16 cellular contexts compared by ENCODE assay signal in genomic region chr5:89105171-89105695, GRCh38.
DNase-seq lines count a peak whose midpoint lies in the region; ATAC-seq lines count a peak whose summit lies in the region.
"Had no signal": no experiment of that assay in that cellular context is flagged by ENCODE, and none has a peak within 500 bp of the region (broad histone marks: within the 10 kb centered on the region; RNA-seq: fewer than 3 reads in every experiment).

No MANE protein-coding gene starts in this region.

- H3K4me2 ChIP-seq in mesenchymal stem cell (ENCODE audit: low read length, poor library complexity, severe bottlenecking), result no peak overlapping the region
- H3K4me2 ChIP-seq: PC-9 had no signal

- H3K36me3 ChIP-seq in mesenchymal stem cell (ENCODE audit: control insufficient read depth in 1 of 2, insufficient read depth in 2 of 2, low read depth in 1 of 2, low read length in 2 of 2), result no peaks in the 10 kb centered on the region

- no peak for ATAC-seq in HG03571 (IDR thresholded peaks at IDR 0.05; ENCODE audit: unreplicated experiment)
- ATAC-seq in GM21423 (IDR thresholded peaks at IDR 0.05; ENCODE audit: unreplicated experiment), result no peak

- H3K27me3 ChIP-seq in mesenchymal stem cell (ENCODE audit: control insufficient read depth in 1 of 2, insufficient read depth in 1 of 2, low read length in 2 of 2), result no peaks in the 10 kb centered on the region

- 50% methylated on average over 1 of the region's 1 CpG for WGBS in mesenchymal stem cell

- no peak overlapping the region for H4K8ac ChIP-seq in mesenchymal stem cell (ENCODE audit: low read length)

- no peak overlapping the region for H2BK15ac ChIP-seq in mesenchymal stem cell (ENCODE audit: low read depth, poor library complexity, severe bottlenecking)

- H2BK12ac ChIP-seq in mesenchymal stem cell (ENCODE audit: low read length in 2 of 2), result no peak overlapping the region

- no peak overlapping the region for H3K14ac ChIP-seq in mesenchymal stem cell (ENCODE audit: low read length in 2 of 2)

- H2AFZ ChIP-seq in mesenchymal stem cell (ENCODE audit: low read depth, low read length), result no peak overlapping the region
- H2AFZ ChIP-seq: GM23248, PC-9 had no signal

- peaks cover 3% of the 10 kb centered on the region for H3K9me3 ChIP-seq in mesenchymal stem cell (ENCODE audit: control insufficient read depth, low read length)

- DNase-seq in HT1080 (ENCODE audit: low read depth), result peak; percentile 32
- peak; percentile 38 for DNase-seq in astrocyte of the hippocampus (ENCODE audit: low read depth, low spot score)
- DNase-seq in mesenchymal stem cell, result no peak
- no peak for DNase-seq in dedifferentiated amniotic fluid mesenchymal stem cell (ENCODE audit: extremely low spot score)
- DNase-seq in MV-4-11 (lab: John Stamatoyannopoulos, UW), result no peak
- DNase-seq: C1 segment of cervical spinal cord, DMS79 treated with DMSO at 0.1 percent for 48 hours, GM23248, HCEC 1CT, Kasumi-1, NCI-H1105 treated with DMSO at 0.1 percent for 48 hours, NCI-H1694, NCI-H524 treated with DMSO at 0.1 percent for 48 hours, PC-9 had no signal

- no peaks in the 10 kb centered on the region for H3K79me1 ChIP-seq in mesenchymal stem cell (replicated peaks; ENCODE audit: low read length, poor library complexity, severe bottlenecking)

- no peak overlapping the region for H3K4me3 ChIP-seq in mesenchymal stem cell (ENCODE audit: insufficient read depth in 1 of 2, low read depth in 1 of 2, low read length in 2 of 2)
- H3K4me3 ChIP-seq: GM23248, PC-9 had no signal

- H2AK5ac ChIP-seq in mesenchymal stem cell (ENCODE audit: low read length, severe bottlenecking), result no peak overlapping the region

- H4K91ac ChIP-seq in mesenchymal stem cell (ENCODE audit: low read length), result no peak overlapping the region

- no peaks in the 10 kb centered on the region for H3K4me1 ChIP-seq in mesenchymal stem cell (ENCODE audit: control insufficient read depth, insufficient read depth, low read depth, low read length)

- no peak overlapping the region for H3K9ac ChIP-seq in mesenchymal stem cell (ENCODE audit: low read length)
- H3K9ac ChIP-seq: GM23248 had no signal

- H3K27ac ChIP-seq in mesenchymal stem cell (ENCODE audit: low read length, poor library complexity, severe bottlenecking), result peak overlapping the region; percentile 9
- H3K27ac ChIP-seq: GM23248, PC-9 had no signal

- H3K23ac ChIP-seq in mesenchymal stem cell (ENCODE audit: low read length in 2 of 2), result no peak overlapping the region

- no peak overlapping the region for H3K4ac ChIP-seq in mesenchymal stem cell (ENCODE audit: low read depth in 1 of 2, low read length in 2 of 2)

- H2BK5ac ChIP-seq in mesenchymal stem cell (ENCODE audit: low read depth, low read length, poor library complexity, severe bottlenecking), result no peak overlapping the region

- no peak overlapping the region for H3K18ac ChIP-seq in mesenchymal stem cell (ENCODE audit: low read depth in 1 of 2, low read length in 2 of 2)

- no peak overlapping the region for H2BK120ac ChIP-seq in mesenchymal stem cell (ENCODE audit: low read depth, low read length)

Comparison
In these comparisons a context has a peak if more than half of its experiments do, and no peak if none do; other contexts are left out.
1. DNase-seq: peak in HT1080 (single experiment) and astrocyte of the hippocampus (single experiment); none in mesenchymal stem cell (single experiment), dedifferentiated amniotic fluid mesenchymal stem cell (single experiment) and MV-4-11 (single experiment).